ENCODE assay signal across 28 cellular contexts in the genomic region with DNA sequence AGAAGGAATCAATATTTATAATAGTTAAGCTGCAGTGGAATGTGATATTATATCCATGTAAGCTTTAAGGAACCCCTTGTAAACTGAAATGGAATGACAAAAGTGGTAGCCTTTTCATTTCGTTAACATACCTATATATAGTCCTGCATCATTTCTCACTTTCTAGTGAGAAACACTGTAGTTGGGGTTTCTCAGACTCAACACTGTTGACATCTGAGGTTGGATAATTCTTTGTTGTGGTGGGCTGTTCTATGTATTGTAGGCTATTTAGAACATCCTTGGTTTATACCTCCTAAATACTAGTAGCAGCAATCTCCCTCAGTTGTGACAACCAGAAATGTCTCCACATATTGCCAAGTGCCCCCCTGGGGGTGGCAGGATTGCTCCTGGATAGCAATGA.
DNase-seq lines count a peak whose midpoint lies in the region; ATAC-seq and FAIRE-seq lines count a peak whose summit lies in the region.
"Had no signal": no experiment of that assay in that cellular context is flagged by ENCODE, and none has a peak within 500 bp of the region (broad histone marks: within the 10 kb centered on the region; RNA-seq: fewer than 3 reads in every experiment).

No MANE protein-coding gene starts in this region.

- no peaks in the 10 kb centered on the region for H3K9me3 Mint-ChIP-seq in activated T-cell treated with anti-CD3 and anti-CD28 coated beads, Interleukin-2, amount 50 U/mL, for 72 hours
- H3K9me3 Mint-ChIP-seq in activated naive CD8-positive, alpha-beta T cell treated with anti-CD3 and anti-CD28 coated beads, Interleukin-2, amount 10 ng/mL, durations not matched to agents 7 days and 5 days = no peaks in the 10 kb centered on the region
- H3K9me3 Mint-ChIP-seq: CD8-positive, alpha-beta memory T cell; WTC11 had no signal

- no peaks in the 10 kb centered on the region for H3K27me3 Mint-ChIP-seq in activated T-cell treated with anti-CD3 and anti-CD28 coated beads, Interleukin-2, amount 50 U/mL, for 72 hours (ENCODE audit: low read depth)
- H3K27me3 Mint-ChIP-seq in activated naive CD8-positive, alpha-beta T cell treated with anti-CD3 and anti-CD28 coated beads, Interleukin-2, amount 10 ng/mL, durations not matched to agents 7 days and 5 days = no peaks in the 10 kb centered on the region
- H3K27me3 Mint-ChIP-seq: CD8-positive, alpha-beta memory T cell had no signal

- no peak overlapping the region for H3K4me3 ChIP-seq in Jurkat, Clone E6-1 (ENCODE audit: low read length)
- H3K4me3 ChIP-seq in small intestine (ENCODE audit: low read depth in 1 of 2, low read length in 2 of 2) = no peak overlapping the region
- H3K4me3 ChIP-seq: A549, adrenal gland, prostate gland, right lobe of liver, SJSA1, tibial nerve had no signal

- FAIRE-seq in small intestine (lab: Jason Lieb, UNC) = no peak
- FAIRE-seq: GM12892 had no signal

- ATAC-seq in activated T-cell treated with anti-CD3 and anti-CD28 coated beads, Interleukin-2, amount 50 U/mL, for 72 hours (replicated peaks in 1 of 2) = peak; percentile 25 to 33
- peak; percentile 85 for ATAC-seq in activated naive CD8-positive, alpha-beta T cell treated with anti-CD3 and anti-CD28 coated beads, Interleukin-2, amount 10 ng/mL, durations not matched to agents 7 days and 5 days (ENCODE audit: low read depth)
- ATAC-seq in GM21360 (IDR thresholded peaks at IDR 0.05; ENCODE audit: unreplicated experiment) = no peak
- ATAC-seq: A549, esophagus mucosa, left lobe of liver, WTC11 had no signal

- peaks cover 9 to 10% of the 10 kb centered on the region in 2 donors for H3K36me3 ChIP-seq in small intestine (ENCODE audit: control insufficient read depth in 2 of 2, insufficient read depth in 2 of 2, low read length in 2 of 2)
- H3K36me3 ChIP-seq: prostate gland had no signal

- H3K27ac ChIP-seq in small intestine (ENCODE audit: low read depth in 1 of 2, low read length in 1 of 2) = no peak overlapping the region
- H3K27ac ChIP-seq: A549, adrenal gland, prostate gland, right lobe of liver, SJSA1, tibial nerve had no signal

- POLR2A ChIA-PET in activated naive CD8-positive, alpha-beta T cell treated with anti-CD3 and anti-CD28 coated beads, Interleukin-2, amount 10 ng/mL, durations not matched to agents 7 days and 5 days (lab: Charles Lee) = interaction anchor here (0.8 kb wide), 1 partner anchor 79 kb away, joined by 4 read pairs; a partner anchor contains a TSS

- WGBS in small intestine, 3 donors = 64 to 94% (median 71%) methylated on average over 1 of the region's 1 CpG

- no peak for DNase-seq in activated T-cell treated with anti-CD3 and anti-CD28 coated beads, Interleukin-2, amount 50 U/mL, for 72 hours
- DNase-seq in activated T-cell treated with anti-CD3 and anti-CD28 coated beads, Interleukin-2, amount 50 U/mL, for 48 hours = no peak
- peak; percentile 82 for DNase-seq in Jurkat, Clone E6-1 (ENCODE audit: low read depth, low spot score)
- no peak for DNase-seq in activated naive CD8-positive, alpha-beta T cell treated with anti-CD3 and anti-CD28 coated beads, Interleukin-2, amount 10 ng/mL, durations not matched to agents 7 days and 5 days
- peak; percentile 6 for DNase-seq in small intestine
- no peak for DNase-seq in HT-29 (ENCODE audit: low spot score)
- no peak for DNase-seq in NCI-H2171 treated with DMSO at 0.1 percent for 48 hours (lab: John Stamatoyannopoulos, UW)
- DNase-seq: activated CD8-positive, alpha-beta memory T cell treated with anti-CD3 and anti-CD28 coated beads, Interleukin-2, amount 50 U/mL, for 48 hours; activated effector memory CD4-positive, alpha-beta T cell treated with anti-CD3 and anti-CD28 coated beads, Interleukin-2, amount 50 U/mL, for 16 hours; adrenal gland; dermis blood vessel endothelial cell; glutamatergic neuron; mesenchymal stem cell; NCI-H146; NCI-H345; NCI-H82; right lobe of liver; RPMI8226 had no signal

- no peaks in the 10 kb centered on the region for H3K9me3 ChIP-seq in small intestine (ENCODE audit: control insufficient read depth, low read depth)
- H3K9me3 ChIP-seq: A549, adrenal gland, prostate gland, right lobe of liver, SJSA1, tibial nerve had no signal

- no peaks in the 10 kb centered on the region for H3K27me3 ChIP-seq in small intestine (ENCODE audit: control insufficient read depth in 2 of 2, insufficient read depth in 2 of 2, low read length in 2 of 2)
- H3K27me3 ChIP-seq: adrenal gland, right lobe of liver, SJSA1, tibial nerve had no signal

- peaks cover 2 to 7% of the 10 kb centered on the region in 2 donors for H3K36me3 Mint-ChIP-seq in activated T-cell treated with anti-CD3 and anti-CD28 coated beads, Interleukin-2, amount 50 U/mL, for 72 hours (ENCODE audit: insufficient read depth in 2 of 2)
- peaks cover 15% of the 10 kb centered on the region for H3K36me3 Mint-ChIP-seq in activated naive CD8-positive, alpha-beta T cell treated with anti-CD3 and anti-CD28 coated beads, Interleukin-2, amount 10 ng/mL, durations not matched to agents 7 days and 5 days

- no peaks in the 10 kb centered on the region for H3K4me1 ChIP-seq in small intestine (ENCODE audit: control insufficient read depth in 2 of 2, insufficient read depth in 1 of 2, low read depth in 1 of 2, low read length in 1 of 2)
- H3K4me1 ChIP-seq: prostate gland, right lobe of liver, SJSA1, tibial nerve had no signal

- H3K4me3 Mint-ChIP-seq in activated T-cell treated with anti-CD3 and anti-CD28 coated beads, Interleukin-2, amount 50 U/mL, for 72 hours = no peak overlapping the region
- H3K4me3 Mint-ChIP-seq in activated naive CD8-positive, alpha-beta T cell treated with anti-CD3 and anti-CD28 coated beads, Interleukin-2, amount 10 ng/mL, durations not matched to agents 7 days and 5 days = no peak overlapping the region
- H3K4me3 Mint-ChIP-seq: WTC11 had no signal

- peaks cover 9% of the 10 kb centered on the region for H3K4me1 Mint-ChIP-seq in activated T-cell treated with anti-CD3 and anti-CD28 coated beads, Interleukin-2, amount 50 U/mL, for 72 hours (ENCODE audit: low read depth)
- H3K4me1 Mint-ChIP-seq in activated naive CD8-positive, alpha-beta T cell treated with anti-CD3 and anti-CD28 coated beads, Interleukin-2, amount 10 ng/mL, durations not matched to agents 7 days and 5 days = peaks cover 11% of the 10 kb centered on the region
- H3K4me1 Mint-ChIP-seq: WTC11 had no signal

- H3K27ac Mint-ChIP-seq in activated T-cell treated with anti-CD3 and anti-CD28 coated beads, Interleukin-2, amount 50 U/mL, for 72 hours = no peak overlapping the region
- H3K27ac Mint-ChIP-seq in activated naive CD8-positive, alpha-beta T cell treated with anti-CD3 and anti-CD28 coated beads, Interleukin-2, amount 10 ng/mL, durations not matched to agents 7 days and 5 days = no peak overlapping the region
- H3K27ac Mint-ChIP-seq: WTC11 had no signal

Comparison
In these comparisons a context has a peak if more than half of its experiments do, and no peak if none do; other contexts are left out.
1. DNase-seq: peak in Jurkat, Clone E6-1 (single experiment) and small intestine (single experiment); none in activated T-cell treated with anti-CD3 and anti-CD28 coated beads, Interleukin-2, amount 50 U/mL, for 72 hours (0 of 2), activated T-cell treated with anti-CD3 and anti-CD28 coated beads, Interleukin-2, amount 50 U/mL, for 48 hours (0 of 2), activated naive CD8-positive, alpha-beta T cell treated with anti-CD3 and anti-CD28 coated beads, Interleukin-2, amount 10 ng/mL, durations not matched to agents 7 days and 5 days (single experiment), HT-29 (single experiment) and NCI-H2171 treated with DMSO at 0.1 percent for 48 hours (single experiment).